Comparison of ENCODE assay signal across 32 cellular contexts in the genomic region with DNA sequence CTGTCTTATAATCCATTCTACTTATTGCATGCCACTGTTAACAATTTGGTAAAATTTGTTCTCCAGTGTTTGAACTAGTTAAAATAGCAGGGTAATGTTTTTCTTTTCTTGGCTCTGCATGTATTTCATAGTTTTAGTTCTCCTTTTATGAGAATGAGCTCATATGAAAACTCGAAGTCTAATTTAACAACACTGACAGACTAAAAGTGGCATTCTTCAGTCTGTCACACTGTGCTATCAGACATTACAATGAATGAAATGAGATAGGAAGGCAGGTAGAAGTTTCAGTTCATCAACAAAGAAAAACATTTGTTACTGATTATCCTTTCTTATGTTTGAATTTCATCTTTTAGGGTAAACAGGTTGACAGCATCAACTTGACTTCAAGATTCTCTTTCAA.
A peak's percentile ranks its signal among the peaks of the same experiment; 100 is the strongest.
DNase-seq lines count a peak whose midpoint lies in the region; ATAC-seq and TF ChIP-seq lines count a peak whose summit lies in the region.
"Had no signal": no experiment of that assay in that cellular context is flagged by ENCODE, and none has a peak within 500 bp of the region (broad histone marks: within the 10 kb centered on the region; RNA-seq: fewer than 3 reads in every experiment).

No MANE protein-coding gene starts in this region.

- DNase-seq in GM13976 (ENCODE audit: low spot score) (peak; percentile 66), adipocyte (ENCODE audit: low read depth) (peak; percentile 38), LoVo (ENCODE audit: low spot score) (no peak), NCI-H1092 (lab: John Stamatoyannopoulos, UW) (no peak), NCI-H526 (lab: John Stamatoyannopoulos, UW) (no peak)
- DNase-seq in stimulated activated naive CD4-positive, alpha-beta T cell (lab: John Stamatoyannopoulos, UW), result no peak
- DNase-seq: activated CD4-positive, alpha-beta memory T cell treated with anti-CD3 and anti-CD28 coated beads, Interleukin-2, amount 10 ng/mL, durations not matched to agents 7 days and 5 days; activated CD4-positive, alpha-beta T cell treated with anti-CD3 and anti-CD28 coated beads for 1 hour; activated CD8-positive, alpha-beta memory T cell treated with anti-CD3 and anti-CD28 coated beads, Interleukin-2, amount 50 U/mL, for 4 hours; activated naive CD4-positive, alpha-beta T cell treated with anti-CD3 and anti-CD28 coated beads, Interleukin-2, amount 10 ng/mL, durations not matched to agents 7 days and 5 days; body of pancreas; CD8-positive, alpha-beta memory T cell; cerebellar nuclear complex; DMS 273 treated with DMSO at 0.1 percent for 48 hours; dorsolateral prefrontal cortex; EL; esophagus squamous epithelium; foreskin melanocyte; heart right ventricle; left ventricle myocardium superior; NCI-H1105; NCI-H187; NCI-H2171; PC-9; posterior cingulate gyrus; stimulated activated CD4-positive, alpha-beta T cell treated with anti-CD3 and anti-CD28 coated beads, Interleukin-2, amount 100 ng/mL, for 24 hours; T-helper 2 cell; uterus had no signal

- no peaks in the 10 kb centered on the region for H3K27me3 ChIP-seq in BLaER1 treated with 17β-estradiol and CSF1 and Interleukin-3, amounts not matched to agents 10 nM and 100 nM
- H3K27me3 ChIP-seq in adipocyte (replicated peaks; ENCODE audit: control insufficient read depth, insufficient read depth, low read length), result no peaks in the 10 kb centered on the region
- H3K27me3 ChIP-seq: body of pancreas, dorsolateral prefrontal cortex, esophagus squamous epithelium, heart right ventricle, right atrium auricular region, uterus had no signal

- peaks cover 4 to 24% (median 14%) of the 10 kb centered on the region in 11 experiments; a peak in 19 of 22 replicates for H3K9me3 ChIP-seq in BLaER1 treated with 17β-estradiol and CSF1 and Interleukin-3, amounts not matched to agents 10 nM and 100 nM (replicated peaks in 1 of 11)
- no peaks in the 10 kb centered on the region for H3K9me3 ChIP-seq in adipocyte (ENCODE audit: control insufficient read depth, low read length)
- H3K9me3 ChIP-seq: body of pancreas, esophagus squamous epithelium, right atrium auricular region, thoracic aorta, uterus had no signal

- no peak overlapping the region for H3K4me3 ChIP-seq in BLaER1 treated with 17β-estradiol and CSF1 and Interleukin-3, amounts not matched to agents 10 nM and 100 nM
- H3K4me3 ChIP-seq in adipocyte (ENCODE audit: low read length), result no peak overlapping the region
- H3K4me3 ChIP-seq: body of pancreas, dorsolateral prefrontal cortex, esophagus squamous epithelium, heart right ventricle, PC-9, right atrium auricular region, thoracic aorta, uterus had no signal

- TF ChIP-seq CTCF in GM13976 (IDR thresholded peaks at IDR 0.05; ENCODE audit: borderline replicate concordance, control extremely low read depth, extremely low read depth, insufficient read depth, missing control alignments), result no peak

- peaks cover 42 to 55% (median 48%) of the 10 kb centered on the region in 10 experiments for H3K4me1 ChIP-seq in BLaER1 treated with 17β-estradiol and CSF1 and Interleukin-3, amounts not matched to agents 10 nM and 100 nM
- peaks cover 6% of the 10 kb centered on the region for H3K4me1 ChIP-seq in adipocyte (ENCODE audit: control insufficient read depth, insufficient read depth, low read length)
- H3K4me1 ChIP-seq: body of pancreas, esophagus squamous epithelium, heart right ventricle, right atrium auricular region, uterus had no signal

- peak overlapping the region; percentile 11 to 96 (median 92); a peak in 18 of 22 replicates for H3K27ac ChIP-seq in BLaER1 treated with 17β-estradiol and CSF1 and Interleukin-3, amounts not matched to agents 10 nM and 100 nM
- H3K27ac ChIP-seq: body of pancreas, dorsolateral prefrontal cortex, esophagus squamous epithelium, heart right ventricle, PC-9, right atrium auricular region, uterus had no signal

- peak; percentile 70 for ATAC-seq in HG03103 (IDR thresholded peaks at IDR 0.05; ENCODE audit: low read depth, unreplicated experiment)
- ATAC-seq: body of pancreas, heart right ventricle, left ventricle myocardium superior had no signal

- peak overlapping the region; percentile 54 to 89 (median 78); a peak in 19 of 22 replicates for H3K4me2 ChIP-seq in BLaER1 treated with 17β-estradiol and CSF1 and Interleukin-3, amounts not matched to agents 10 nM and 100 nM
- H3K4me2 ChIP-seq: PC-9 had no signal

- peak overlapping the region in 4 of 11 experiments; percentile 14 to 37 (median 30); a peak in 5 of 22 replicates for H3K9ac ChIP-seq in BLaER1 treated with 17β-estradiol and CSF1 and Interleukin-3, amounts not matched to agents 10 nM and 100 nM
- no peak overlapping the region for H3K9ac ChIP-seq in adipocyte (ENCODE audit: low read length)

- peaks cover 51 to 77% (median 63%) of the 10 kb centered on the region in 11 experiments for H3K36me3 ChIP-seq in BLaER1 treated with 17β-estradiol and CSF1 and Interleukin-3, amounts not matched to agents 10 nM and 100 nM
- peaks cover 59% of the 10 kb centered on the region for H3K36me3 ChIP-seq in adipocyte (ENCODE audit: control insufficient read depth, insufficient read depth, low read length, severe bottlenecking)
- H3K36me3 ChIP-seq: uterus had no signal

- no peaks in the 10 kb centered on the region for H4K20me1 ChIP-seq in BLaER1 treated with 17β-estradiol and CSF1 and Interleukin-3, amounts not matched to agents 10 nM and 100 nM

- in situ Hi-C loops in GM13976 (cut with MboI; ENCODE audit: low sequenced_read_pairs, unreplicated experiment), result no loop called here

Comparison
In these comparisons a context has a peak if more than half of its experiments do, and no peak if none do; other contexts are left out.
1. DNase-seq: peak in GM13976 (single experiment) and adipocyte (single experiment); none in LoVo (single experiment), stimulated activated naive CD4-positive, alpha-beta T cell (0 of 6), NCI-H1092 (single experiment) and NCI-H526 (0 of 2).